ENCODE assay signal across 8 cellular contexts in the genomic region with DNA sequence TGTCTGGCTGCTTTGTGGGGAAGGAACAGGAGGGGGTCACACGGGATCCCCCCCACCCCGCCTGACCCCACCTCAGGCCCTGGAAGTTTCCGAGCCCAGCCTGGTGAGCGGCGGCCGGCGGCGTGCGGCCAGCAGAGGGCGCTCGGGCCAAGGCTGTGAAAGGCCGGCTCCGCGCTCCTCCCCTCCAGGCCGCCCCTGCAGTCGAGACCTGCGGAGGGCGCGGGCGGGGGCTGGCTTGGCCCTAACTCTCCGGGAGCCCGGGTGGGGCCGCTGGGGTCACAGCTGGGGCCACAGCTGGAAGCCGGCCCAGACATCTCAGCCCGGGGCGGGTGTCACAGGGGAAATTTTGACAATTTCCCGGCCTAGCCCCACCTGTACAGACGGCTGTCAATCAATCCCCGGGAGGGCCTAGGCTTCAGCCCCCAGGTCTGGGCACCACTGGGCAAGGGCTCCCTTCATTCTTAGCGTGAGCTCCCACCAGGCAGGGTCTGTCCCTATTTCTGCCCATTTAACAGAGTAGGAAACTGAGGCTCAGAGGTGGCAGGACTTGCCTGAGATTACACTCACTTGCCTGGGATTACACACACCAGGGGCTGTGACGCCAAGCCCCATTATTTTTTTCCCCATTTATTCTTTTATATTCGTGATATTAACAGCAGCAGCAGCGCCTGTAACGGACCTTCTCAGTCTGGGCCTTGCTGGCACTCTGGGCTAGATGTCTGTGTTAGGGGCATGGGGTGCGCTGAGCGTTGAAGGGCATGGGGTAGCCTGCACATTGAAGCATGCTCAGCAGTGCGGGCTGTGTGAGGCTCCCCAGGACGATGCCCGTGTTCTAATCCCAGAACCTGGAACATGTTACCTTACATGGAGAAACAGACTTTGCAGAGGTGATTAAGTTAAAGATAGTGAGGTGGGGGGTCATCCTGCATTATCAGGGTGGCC.
DNase-seq lines count a peak whose midpoint lies in the region; ATAC-seq lines count a peak whose summit lies in the region.

No MANE protein-coding gene starts in this region.

- H3K9me3 ChIP-seq in BLaER1 = no peaks in the 10 kb centered on the region

- ATAC-seq in GM19455 (IDR thresholded peaks at IDR 0.05; ENCODE audit: unreplicated experiment) (peak; percentile 51), GM21367 (IDR thresholded peaks at IDR 0.05; ENCODE audit: unreplicated experiment) (no peak)

- H3K36me3 ChIP-seq in BLaER1 = no peaks in the 10 kb centered on the region

- peaks cover 24% of the 10 kb centered on the region for H3K4me1 ChIP-seq in BLaER1

- no peak overlapping the region for H3K9ac ChIP-seq in BLaER1

- DNase-seq in NCI-H146 (lab: John Stamatoyannopoulos, UW) (peak; percentile 70), caudate nucleus (lab: John Stamatoyannopoulos, UW) (peak in 44 of 61 donors; percentile 6 to 79 (median 32)), left kidney (ENCODE audit: low read depth, low spot score) (peak; percentile 80)
- DNase-seq in activated CD4-positive, CD25-positive, alpha-beta regulatory T cell treated with anti-CD3 and anti-CD28 coated beads, Interleukin-2, amount 50 U/mL, for 72 hours = peak; percentile 82
- peak; percentile 30 to 71 (median 56) for DNase-seq in stimulated activated CD4-positive, alpha-beta T cell treated with anti-CD3 and anti-CD28 coated beads, TNF-alpha, amount 100 ng/mL, for 1 hour (ENCODE audit: low read depth in 3 of 3, low spot score in 1 of 3)

- no peak overlapping the region for H3K27ac ChIP-seq in BLaER1
- no peak overlapping the region for H3K27ac ChIP-seq in caudate nucleus (ENCODE audit: low read depth, low read length)

- H3K4me2 ChIP-seq in BLaER1 = peak overlapping the region; percentile 66

- no peaks in the 10 kb centered on the region for H3K27me3 ChIP-seq in BLaER1

- no peak overlapping the region for H3K4me3 ChIP-seq in BLaER1

- no peaks in the 10 kb centered on the region for H4K20me1 ChIP-seq in BLaER1

Comparison
In these comparisons a context has a peak if more than half of its experiments do, and no peak if none do; other contexts are left out.
1. DNase-seq: peak in every context shown above with its lines; median percentile 82 in activated CD4-positive, CD25-positive, alpha-beta regulatory T cell treated with anti-CD3 and anti-CD28 coated beads, Interleukin-2, amount 50 U/mL, for 72 hours; 80 in left kidney; 70 in NCI-H146; 56 in stimulated activated CD4-positive, alpha-beta T cell treated with anti-CD3 and anti-CD28 coated beads, TNF-alpha, amount 100 ng/mL, for 1 hour; 32 in caudate nucleus.